Comparison of ENCODE assay signal across 8 cellular contexts in genomic region chr13:29543230-29544215, GRCh38. TPM values are rescaled to one million over a fixed set of nuclear protein-coding genes. Genes with fewer than 3 reads are reported as not detected.
DNase-seq lines count a peak whose midpoint lies in the region; ATAC-seq and TF ChIP-seq lines count a peak whose summit lies in the region.

No MANE protein-coding gene starts in this region.

- H3K4me1 Mint-ChIP-seq in activated B cell treated with CpG ODN at 0.5 μM for 24 hours, result peaks cover 20% of the 10 kb centered on the region

- no peaks in the 10 kb centered on the region for H3K27me3 Mint-ChIP-seq in activated B cell treated with CpG ODN at 0.5 μM for 24 hours

- no peak overlapping the region for H3K27ac ChIP-seq in A673 (ENCODE audit: low read depth, low read length, poor library complexity, severe bottlenecking)

- TF ChIP-seq CTCF in activated B cell treated with CpG ODN at 0.5 μM for 24 hours (IDR thresholded peaks at IDR 0.05) (no peak), A673 (conservative IDR thresholded peaks at IDR 0.05; ENCODE audit: low read depth, low read length) (no peak)

- no TSS peak for BruUV-seq in A673 (replicated peaks; lab: Mats Ljungman, UMichigan)

- H3K36me3 ChIP-seq in A673 (ENCODE audit: insufficient read depth, low read length, poor library complexity, severe bottlenecking), result no peaks in the 10 kb centered on the region

- H3K27ac Mint-ChIP-seq in activated B cell treated with CpG ODN at 0.5 μM for 24 hours, result no peak overlapping the region

- H3K27me3 ChIP-seq in A673 (replicated peaks; ENCODE audit: insufficient read depth, low read depth, low read length, poor library complexity), result no peaks in the 10 kb centered on the region

- DNase-seq in ACHN, result peak; percentile 20
- peak; percentile 83 for DNase-seq in GM19240 (ENCODE audit: insufficient read length, low spot score)
- peak; percentile 19 for DNase-seq in activated B cell treated with CpG ODN at 0.5 μM for 24 hours
- peak; percentile 19 for DNase-seq in hepatic stellate cell (ENCODE audit: low spot score)
- no peak for DNase-seq in T-helper 9 cell
- DNase-seq in head of caudate nucleus, result no peak
- no peak for DNase-seq in A673 (ENCODE audit: low spot score)

- no peak overlapping the region for H3K4me3 ChIP-seq in A673 (ENCODE audit: low read depth, low read length, poor library complexity, severe bottlenecking)

- peak; percentile 99 for ATAC-seq in HG03103 (IDR thresholded peaks at IDR 0.05; ENCODE audit: low read depth, unreplicated experiment)
- ATAC-seq in activated B cell treated with CpG ODN at 0.5 μM for 24 hours (ENCODE audit: low read depth), result peak; percentile 97

- H3K9me3 Mint-ChIP-seq in activated B cell treated with CpG ODN at 0.5 μM for 24 hours, result no peaks in the 10 kb centered on the region

- intact Hi-C loops in activated B cell treated with CpG ODN at 0.5 μM for 24 hours (cut with micrococcal nuclease) (loop anchor here (1.0 to 10.0 kb wide), 3 partner anchors 48 to 161 kb away; partner anchors contain the start of gene SLC7A1), head of caudate nucleus (cut with DNase I) (no loop called here), A673 (cut with micrococcal nuclease; ENCODE audit: unreplicated experiment) (no loop called here)

- in situ Hi-C loops in ACHN (cut with HindIII; ENCODE audit: low pct_ligation_motif_present, low pct_unique_long_range_greater_than_20kb, low sequenced_read_pairs), result no loop called here

- H3K4me3 Mint-ChIP-seq in activated B cell treated with CpG ODN at 0.5 μM for 24 hours, result no peak overlapping the region

- H3K9me3 ChIP-seq in A673 (ENCODE audit: low read depth, low read length, poor library complexity, severe bottlenecking), result no peaks in the 10 kb centered on the region

- H3K36me3 Mint-ChIP-seq in activated B cell treated with CpG ODN at 0.5 μM for 24 hours (ENCODE audit: low read depth), result peaks cover 66% of the 10 kb centered on the region

- H3K4me1 ChIP-seq in A673 (ENCODE audit: insufficient read depth, low read length, poor library complexity, severe bottlenecking), result peaks cover 12% of the 10 kb centered on the region

- CTCF ChIA-PET in activated B cell treated with CpG ODN at 0.5 μM for 24 hours (lab: Charles Lee), result interaction anchor here (0.8 kb wide), 1 partner anchor 52 kb away, joined by 3 read pairs; the partner anchor contains the start of gene SLC7A1
- CTCF ChIA-PET in A673 (lab: Charles Lee), result no interaction called here

- POLR2A ChIA-PET in activated B cell treated with CpG ODN at 0.5 μM for 24 hours (lab: Charles Lee) (interaction anchor here (0.7 kb wide), 1 partner anchor 31 kb away, joined by 3 read pairs; no protein-coding TSS in a partner anchor), A673 (lab: Charles Lee; ENCODE audit: low non-redundant PET) (no interaction called here)

RNA-seq across cellular contexts. Expression of gene SLC7A1, which starts 52.0 kb away (rescaled TPM):
- total RNA-seq in activated B cell treated with CpG ODN at 0.5 μM for 24 hours (83.5 and 85.0 TPM in 2 replicates), A673 (2021) (81.6 and 101 TPM in 2 replicates)

Comparison
In these comparisons a context has a peak if more than half of its experiments do, and no peak if none do; other contexts are left out.
1. DNase-seq: peak in ACHN (single experiment), GM19240 (single experiment), activated B cell treated with CpG ODN at 0.5 μM for 24 hours (single experiment) and hepatic stellate cell (single experiment); none in T-helper 9 cell (single experiment), head of caudate nucleus (0 of 42) and A673 (single experiment).